8 cellular contexts compared by ENCODE assay signal in genomic region chr5:145856285-145856818, GRCh38. TPM values are rescaled to one million over a fixed set of nuclear protein-coding genes. Genes with fewer than 3 reads are reported as not detected.
DNase-seq lines count a peak whose midpoint lies in the region; ATAC-seq, FAIRE-seq and TF ChIP-seq lines count a peak whose summit lies in the region.

No MANE protein-coding gene starts in this region.

- no peak overlapping the region; the same call in 1 of the 2 replicates for H2BK15ac ChIP-seq in H1 (ENCODE audit: low read length)

- H3K36me3 Mint-ChIP-seq in Caco-2 (ENCODE audit: insufficient read depth, unreplicated experiment), result no peaks in the 10 kb centered on the region
- H3K36me3 Mint-ChIP-seq in stimulated activated naive B cell treated with anti-CD40 and anti-IgM and Interleukin-4, amounts not matched to agents 10 μg/mL and 1 μg/mL and 100 μg/mL, for 72 hours, result no peaks in the 10 kb centered on the region

- no peaks in the 10 kb centered on the region for H3K79me2 ChIP-seq in H1 (ENCODE audit: control insufficient read depth in 1 of 2, insufficient read depth in 2 of 2, low read length in 2 of 2)

- H2AFZ ChIP-seq in H1 (ENCODE audit: low read length), result peak overlapping the region; percentile 93

- H2BK12ac ChIP-seq in H1 (ENCODE audit: low read depth, low read length), result peak overlapping the region; percentile 41; the same call in 1 of the 2 replicates

- CTCF ChIA-PET in Caco-2 (lab: Charles Lee), result interaction anchor here (0.7 kb wide), 1 partner anchor 21 kb away, joined by 3 read pairs; the partner anchor contains the start of gene PRELID2
- CTCF ChIA-PET in H1 (lab: Charles Lee; ENCODE audit: partially characterized antibody), result interaction anchor here (0.6 to 3.4 kb wide), 11 partner anchors 22 to 215 kb away, joined by 3 to 23 read pairs (median 3); partner anchors contain the start of gene PRELID2

- no peaks in the 10 kb centered on the region for H3K9me3 ChIP-seq in Caco-2
- H3K9me3 ChIP-seq in HUES64 (ENCODE audit: insufficient read depth, low read depth, low read length), result no peaks in the 10 kb centered on the region
- no peaks in the 10 kb centered on the region for H3K9me3 ChIP-seq in H1 (ENCODE audit: insufficient read depth in 2 of 2, low read depth in 1 of 2, low read length in 1 of 2)

- H3K27ac ChIP-seq in HUES64 (ENCODE audit: low read depth, low read length), result peak overlapping the region; percentile 4; the same call in 1 of the 2 replicates
- H3K27ac ChIP-seq in H1 (ENCODE audit: low read depth, low read length), result peak overlapping the region; percentile 45; the same call in 1 of the 2 replicates

- TF ChIP-seq CTCF in Caco-2 (IDR thresholded peaks at IDR 0.05; ENCODE audit: insufficient read depth in 1 of 2, low read depth in 1 of 2, low read length in 1 of 2, severe bottlenecking in 1 of 2, unreplicated experiment in 1 of 2), result no peak
- no peak for TF ChIP-seq CTCF in H1 (IDR thresholded peaks at IDR 0.05; ENCODE audit: control extremely low read depth in 1 of 3, insufficient read depth in 1 of 3, low read depth in 1 of 3, low read length in 3 of 3)

- no peak overlapping the region for H3K23ac ChIP-seq in H1 (ENCODE audit: insufficient read length)

- no peak overlapping the region for H3K14ac ChIP-seq in H1 (ENCODE audit: insufficient read length)

- no peak overlapping the region for H4K8ac ChIP-seq in H1 (ENCODE audit: extremely low read depth, insufficient read depth, low read length)

- peak; percentile 81 to 90 for ATAC-seq in stimulated activated naive B cell treated with anti-CD40 and anti-IgM and Interleukin-4, amounts not matched to agents 10 μg/mL and 1 μg/mL and 100 μg/mL, for 72 hours (replicated peaks)
- ATAC-seq in GM19455 (IDR thresholded peaks at IDR 0.05; ENCODE audit: unreplicated experiment), result no peak

- H3K4me3 Mint-ChIP-seq in Caco-2 (ENCODE audit: unreplicated experiment), result peak overlapping the region; percentile 57
- H3K4me3 Mint-ChIP-seq in stimulated activated naive B cell treated with anti-CD40 and anti-IgM and Interleukin-4, amounts not matched to agents 10 μg/mL and 1 μg/mL and 100 μg/mL, for 72 hours, result peak overlapping the region; percentile 66 to 67

- 6% methylated on average over 25 of the region's 25 CpGs for WGBS in HUES64
- 6% methylated on average over 23 of the region's 25 CpGs; no CpG with 5 or more reads in 1 of the 2 experiments for WGBS in H1 (ENCODE audit: extremely low coverage in 1 of 2, insufficient coverage in 1 of 2, insufficient read length in 1 of 2, insufficient replicate concordance in 2 of 2, low coverage in 1 of 2, low lambda C conversion rate in 2 of 2, missing lambda C conversion rate in 1 of 2), 2 experiments

- H3K4me3 ChIP-seq in Caco-2 (ENCODE audit: low read depth, low read length), result no peak overlapping the region; the same call in 1 of the 2 replicates
- peak overlapping the region; percentile 51 for H3K4me3 ChIP-seq in HUES64 (ENCODE audit: low read length)
- peak overlapping the region; percentile 48 to 59 (median 56) for H3K4me3 ChIP-seq in H1 (ENCODE audit: extremely low read depth in 1 of 4, insufficient read depth in 2 of 4, low read depth in 3 of 4, low read length in 4 of 4)

- no peaks in the 10 kb centered on the region for H3K9me3 Mint-ChIP-seq in Caco-2 (ENCODE audit: unreplicated experiment)
- H3K9me3 Mint-ChIP-seq in stimulated activated naive B cell treated with anti-CD40 and anti-IgM and Interleukin-4, amounts not matched to agents 10 μg/mL and 1 μg/mL and 100 μg/mL, for 72 hours, result no peaks in the 10 kb centered on the region

- H3K56ac ChIP-seq in H1 (replicated peaks; ENCODE audit: insufficient read length, low read depth, low read length), result no peak overlapping the region

- no peak for TF ChIP-seq EP300 in H1 (IDR thresholded peaks at IDR 0.05; ENCODE audit: borderline replicate concordance in 1 of 2, low read depth in 2 of 2, low read length in 2 of 2)

- POLR2A ChIA-PET in Caco-2 (lab: Charles Lee), result no interaction called here
- POLR2A ChIA-PET in H1 (lab: Charles Lee; ENCODE audit: partially characterized antibody), result interaction anchor here (0.6 to 1.7 kb wide), 2 partner anchors 11 to 92 kb away, joined by 3 to 11 read pairs; no protein-coding TSS in a partner anchor

- no peaks in the 10 kb centered on the region for H3K27me3 Mint-ChIP-seq in Caco-2 (ENCODE audit: insufficient read depth, unreplicated experiment)
- peaks cover 14 to 21% of the 10 kb centered on the region in 2 donors for H3K27me3 Mint-ChIP-seq in stimulated activated naive B cell treated with anti-CD40 and anti-IgM and Interleukin-4, amounts not matched to agents 10 μg/mL and 1 μg/mL and 100 μg/mL, for 72 hours

- no peaks in the 10 kb centered on the region for H4K20me1 ChIP-seq in H1 (replicated peaks in 1 of 2; ENCODE audit: control insufficient read depth in 1 of 2, insufficient read depth in 2 of 2, low read length in 2 of 2)

- peaks cover 2% of the 10 kb centered on the region; the same call in 1 of the 2 replicates for H3K23me2 ChIP-seq in H1 (ENCODE audit: low read depth, low read length)

- peak overlapping the region; percentile 80 to 89 for H3K4me2 ChIP-seq in H1 (ENCODE audit: insufficient read depth in 1 of 2, low read depth in 2 of 2, low read length in 2 of 2)

- H3K4ac ChIP-seq in H1 (replicated peaks; ENCODE audit: insufficient read length, low read depth, low read length), result no peak overlapping the region

- H3K18ac ChIP-seq in H1 (ENCODE audit: extremely low read depth, low read length), result peak overlapping the region; percentile 65

- H4K5ac ChIP-seq in H1 (ENCODE audit: insufficient read length, low read depth, low read length), result no peak overlapping the region

- peak overlapping the region; percentile 42 for H3K9ac ChIP-seq in HUES64 (ENCODE audit: low read depth, low read length)
- H3K9ac ChIP-seq in H1 (replicated peaks in 1 of 4; ENCODE audit: extremely low read depth in 1 of 4, low read depth in 3 of 4, low read length in 3 of 4), result peak overlapping the region in 2 of 4 experiments; percentile 16 to 48; a peak in 3 of 7 replicates

- no TSS peak for BruUV-seq in Caco-2 (replicated peaks; lab: Mats Ljungman, UMichigan)

- intact Hi-C loops in Caco-2 (cut with micrococcal nuclease; ENCODE audit: unreplicated experiment), result no loop called here

- DNase-seq in Caco-2, result peak; percentile 31 to 54
- DNase-seq in H1 (ENCODE audit: low read depth in 1 of 2, low spot score in 2 of 2), result peak; percentile 36 to 81
- DNase-seq in medulla oblongata (ENCODE audit: extremely low spot score), result peak; percentile 30
- DNase-seq in stimulated activated naive B cell treated with anti-CD40 and anti-IgM and Interleukin-4, amounts not matched to agents 10 μg/mL and 1 μg/mL and 100 μg/mL, for 72 hours, result peak; percentile 13
- no peak for DNase-seq in NOMO-1 treated with dmso at 0.1 percent for 144 hours (lab: John Stamatoyannopoulos, UW; ENCODE audit: unreplicated experiment)
- no peak for DNase-seq in activated naive CD4-positive, alpha-beta T cell treated with anti-CD3 and anti-CD28 coated beads, Interleukin-2, amount 50 U/mL, for 16 hours

- 0 out of 2 replicates have a peak overlapping the region, but pooled peaks have one; percentile 56 for H2BK20ac ChIP-seq in H1 (ENCODE audit: low read length)

- H4K91ac ChIP-seq in H1 (replicated peaks; ENCODE audit: insufficient read length, low read length), result no peak overlapping the region

- H2AK5ac ChIP-seq in H1 (ENCODE audit: low read depth, low read length), result no peak overlapping the region

- TF ChIP-seq RAD21 in H1 (IDR thresholded peaks at IDR 0.05 in 1 of 2, conservative IDR thresholded peaks at IDR 0.05 in 1 of 2; ENCODE audit: low read depth in 2 of 2, low read length in 2 of 2), result peak in 1 of 2 experiments; percentile 8; a peak in 1 of 4 replicates

- H3K4me1 Mint-ChIP-seq in Caco-2 (ENCODE audit: low read depth, unreplicated experiment), result peaks cover 41% of the 10 kb centered on the region
- H3K4me1 Mint-ChIP-seq in stimulated activated naive B cell treated with anti-CD40 and anti-IgM and Interleukin-4, amounts not matched to agents 10 μg/mL and 1 μg/mL and 100 μg/mL, for 72 hours, result peaks cover 4 to 10% of the 10 kb centered on the region in 2 donors

- H3K4me1 ChIP-seq in Caco-2 (peaks cover 39% of the 10 kb centered on the region), HUES64 (ENCODE audit: insufficient read depth, low read length) (peaks cover 21% of the 10 kb centered on the region; the same call in 1 of the 2 replicates), H1 (replicated peaks in 1 of 4; ENCODE audit: control insufficient read depth in 3 of 4, insufficient read depth in 4 of 4, low read length in 3 of 4) (peaks cover 3 to 5% (median 3%) of the 10 kb centered on the region in 4 experiments; a peak in 5 of 7 replicates)

- FAIRE-seq in H1 (lab: Jason Lieb, UNC), result no peak

- no peaks in the 10 kb centered on the region for H3K36me3 ChIP-seq in Caco-2 (ENCODE audit: control insufficient read depth, insufficient read depth, low read length)
- no peaks in the 10 kb centered on the region for H3K36me3 ChIP-seq in HUES64 (ENCODE audit: insufficient read depth, low read length)
- no peaks in the 10 kb centered on the region for H3K36me3 ChIP-seq in H1 (ENCODE audit: control insufficient read depth in 2 of 4, insufficient read depth in 4 of 4, low read length in 3 of 4)

- H2BK120ac ChIP-seq in H1 (replicated peaks; ENCODE audit: low read depth, low read length), result no peak overlapping the region

- H3K79me1 ChIP-seq in H1 (ENCODE audit: low read depth, low read length), result no peaks in the 10 kb centered on the region

- no peaks in the 10 kb centered on the region for H3K27me3 ChIP-seq in Caco-2 (replicated peaks; ENCODE audit: control insufficient read depth, insufficient read depth, low read length)
- H3K27me3 ChIP-seq in HUES64 (ENCODE audit: insufficient read depth, low read length), result no peaks in the 10 kb centered on the region
- no peaks in the 10 kb centered on the region for H3K27me3 ChIP-seq in H1 (replicated peaks in 1 of 4; ENCODE audit: control insufficient read depth in 3 of 4, extremely low read depth in 1 of 4, insufficient read depth in 3 of 4, low read length in 3 of 4)

- H3K27ac Mint-ChIP-seq in Caco-2 (ENCODE audit: unreplicated experiment), result peak overlapping the region; percentile 56
- H3K27ac Mint-ChIP-seq in stimulated activated naive B cell treated with anti-CD40 and anti-IgM and Interleukin-4, amounts not matched to agents 10 μg/mL and 1 μg/mL and 100 μg/mL, for 72 hours, result no peak overlapping the region

- TF ChIP-seq POLR2A in H1 (IDR thresholded peaks at IDR 0.05; ENCODE audit: control extremely low read depth in 1 of 2, low read depth in 2 of 2, low read length in 2 of 2), result peak in 1 of 2 experiments; percentile 36; a peak in 1 of 3 replicates

- peak overlapping the region; percentile 55; the same call in 1 of the 2 replicates for H2BK5ac ChIP-seq in H1 (ENCODE audit: low read depth, low read length)

RNA-seq across cellular contexts. Expression of gene GRXCR2, which starts 16.5 kb away (rescaled TPM):
- 0.16 TPM in 1 of 2 replicates, not detected in the other for total RNA-seq in Caco-2 (2022)
- polyA plus RNA-seq in HUES64 (2013, experiment 1 of 2), result not detected
- polyA plus RNA-seq in HUES64 (2013, experiment 2 of 2), result not detected
- not detected in 2 replicates for total RNA-seq in H1 (2021; fragmentation: NEBNext Ultra II Directional; extraction: Animal tissue kit (Norgen Biotek cat#: 25700))
- polyA plus RNA-seq in H1 (2011; rRNA removed), result not detected in 2 replicates
- polyA plus RNA-seq in H1 (2011; cell fraction: cytosol; rRNA removed), result not detected
- not detected for polyA plus RNA-seq in H1 (2011; cell fraction: nucleus; rRNA removed)
- polyA plus RNA-seq in H1 (2012, experiment 1 of 2), result not detected in 4 replicates
- polyA plus RNA-seq in H1 (2012, experiment 2 of 2), result not detected
- not detected for polyA plus RNA-seq in H1 (2013, experiment 1 of 2)
- not detected for polyA plus RNA-seq in H1 (2013, experiment 2 of 2)
- not detected in 2 replicates for polyA minus RNA-seq in H1 (2011; rRNA and poly(A)+ RNA removed)
- not detected for polyA minus RNA-seq in H1 (2011; cell fraction: cytosol; rRNA and poly(A)+ RNA removed)
- not detected for polyA minus RNA-seq in H1 (2011; cell fraction: nucleus; rRNA and poly(A)+ RNA removed)

RNA-seq across cellular contexts. Expression of gene PRELID2, which starts 21.2 kb away (rescaled TPM):
- total RNA-seq in Caco-2 (2022), result 26.0 and 28.7 TPM in 2 replicates
- 4.2 TPM for polyA plus RNA-seq in HUES64 (2013, experiment 1 of 2)
- 7.9 TPM for polyA plus RNA-seq in HUES64 (2013, experiment 2 of 2)
- total RNA-seq in H1 (2021; fragmentation: NEBNext Ultra II Directional; extraction: Animal tissue kit (Norgen Biotek cat#: 25700)), result 7.5 and 7.8 TPM in 2 replicates
- polyA plus RNA-seq in H1 (2011; rRNA removed), result 2.1 and 2.2 TPM in 2 replicates
- 4.0 TPM for polyA plus RNA-seq in H1 (2011; cell fraction: cytosol; rRNA removed)
- polyA plus RNA-seq in H1 (2011; cell fraction: nucleus; rRNA removed), result 5.9 TPM
- 3.6 to 6.1 TPM (median 4.7 TPM) in 4 replicates for polyA plus RNA-seq in H1 (2012, experiment 1 of 2)
- polyA plus RNA-seq in H1 (2012, experiment 2 of 2), result 1.1 TPM
- polyA plus RNA-seq in H1 (2013, experiment 1 of 2), result 7.0 TPM
- 6.1 TPM for polyA plus RNA-seq in H1 (2013, experiment 2 of 2)
- polyA minus RNA-seq in H1 (2011; rRNA and poly(A)+ RNA removed), result 16.3 and 17.9 TPM in 2 replicates
- 9.2 TPM for polyA minus RNA-seq in H1 (2011; cell fraction: cytosol; rRNA and poly(A)+ RNA removed)
- polyA minus RNA-seq in H1 (2011; cell fraction: nucleus; rRNA and poly(A)+ RNA removed), result 65.6 TPM

Comparison
In these comparisons a context has a peak if more than half of its experiments do, and no peak if none do; other contexts are left out.
1. DNase-seq: peak in Caco-2 (2 of 2), H1 (2 of 2), medulla oblongata (single experiment) and stimulated activated naive B cell treated with anti-CD40 and anti-IgM and Interleukin-4, amounts not matched to agents 10 μg/mL and 1 μg/mL and 100 μg/mL, for 72 hours (single experiment); none in NOMO-1 treated with dmso at 0.1 percent for 144 hours (single experiment) and activated naive CD4-positive, alpha-beta T cell treated with anti-CD3 and anti-CD28 coated beads, Interleukin-2, amount 50 U/mL, for 16 hours (single experiment).